In genomic region chr1:246597340-246597739, GRCh38 we compare ENCODE assay signal across 12 cellular contexts. TPM values are rescaled to one million over a fixed set of nuclear protein-coding genes. Genes with fewer than 3 reads are reported as not detected.
DNase-seq lines count a peak whose midpoint lies in the region; ATAC-seq and TF ChIP-seq lines count a peak whose summit lies in the region.
"Had no signal": no experiment of that assay in that cellular context is flagged by ENCODE, and none has a peak within 500 bp of the region (broad histone marks: within the 10 kb centered on the region; RNA-seq: fewer than 3 reads in every experiment).

No MANE protein-coding gene starts in this region.

- H3K27me3 Mint-ChIP-seq in activated naive CD8-positive, alpha-beta T cell treated with anti-CD3 and anti-CD28 coated beads for 36 hours: no peaks in the 10 kb centered on the region

- peaks cover 9% of the 10 kb centered on the region for H3K4me1 ChIP-seq in lower lobe of right lung

- no peak for TF ChIP-seq CTCF in lower lobe of right lung (IDR thresholded peaks at IDR 0.05)

- intact Hi-C loops in lower lobe of right lung (cut with DNase I): no loop called here

- no peaks in the 10 kb centered on the region for H3K9me3 ChIP-seq in lower lobe of right lung
- H3K9me3 ChIP-seq: thyroid gland had no signal

- H3K27me3 ChIP-seq in lower lobe of right lung (ENCODE audit: low read depth): no peaks in the 10 kb centered on the region
- H3K27me3 ChIP-seq: thyroid gland had no signal

- H3K4me3 Mint-ChIP-seq in activated naive CD8-positive, alpha-beta T cell treated with anti-CD3 and anti-CD28 coated beads for 36 hours: no peak overlapping the region
- H3K4me3 Mint-ChIP-seq: immature natural killer cell had no signal

- peak; percentile 72 for DNase-seq in AG08396 (ENCODE audit: low spot score)
- peak; percentile 11 for DNase-seq in LoVo (ENCODE audit: low spot score)
- peak; percentile 96 to 98 for DNase-seq in dermis microvascular lymphatic vessel endothelial cell (ENCODE audit: low read depth in 2 of 2)
- no peak for DNase-seq in lower lobe of right lung
- DNase-seq in activated naive CD8-positive, alpha-beta T cell treated with anti-CD3 and anti-CD28 coated beads for 36 hours: no peak
- DNase-seq in stimulated activated naive CD8-positive, alpha-beta T cell treated with anti-CD3 and anti-CD28 coated beads, Interleukin-15, Interleukin-2, amounts not matched to agents 100 U/mL and 50 U/mL, for 24 hours: no peak
- no peak for DNase-seq in superior temporal gyrus (ENCODE audit: extremely low spot score)
- DNase-seq: DMS79 treated with DMSO at 0.1 percent for 48 hours, immature natural killer cell, NCI-H2171, thyroid gland had no signal

- H3K36me3 Mint-ChIP-seq in activated naive CD8-positive, alpha-beta T cell treated with anti-CD3 and anti-CD28 coated beads for 36 hours: peaks cover 44% of the 10 kb centered on the region

- H3K4me3 ChIP-seq in lower lobe of right lung: no peak overlapping the region
- H3K4me3 ChIP-seq: thyroid gland had no signal

- no peak overlapping the region for H3K27ac ChIP-seq in lower lobe of right lung
- H3K27ac ChIP-seq: thyroid gland had no signal

- ATAC-seq in lower lobe of right lung (peak; percentile 73 to 85), HG03342 (IDR thresholded peaks at IDR 0.05; ENCODE audit: unreplicated experiment) (no peak)
- ATAC-seq in stimulated activated naive CD8-positive, alpha-beta T cell treated with anti-CD3 and anti-CD28 coated beads, Interleukin-15, Interleukin-2, amounts not matched to agents 100 U/mL and 50 U/mL, for 24 hours: no peak

- H3K27ac Mint-ChIP-seq in activated naive CD8-positive, alpha-beta T cell treated with anti-CD3 and anti-CD28 coated beads for 36 hours: no peak overlapping the region
- H3K27ac Mint-ChIP-seq: immature natural killer cell had no signal

- no peaks in the 10 kb centered on the region for H3K9me3 Mint-ChIP-seq in activated naive CD8-positive, alpha-beta T cell treated with anti-CD3 and anti-CD28 coated beads for 36 hours
- H3K9me3 Mint-ChIP-seq: immature natural killer cell had no signal

- peaks cover 46% of the 10 kb centered on the region for H3K4me1 Mint-ChIP-seq in activated naive CD8-positive, alpha-beta T cell treated with anti-CD3 and anti-CD28 coated beads for 36 hours

- H3K36me3 ChIP-seq in lower lobe of right lung: peaks cover 6% of the 10 kb centered on the region
- H3K36me3 ChIP-seq: thyroid gland had no signal

RNA-seq across cellular contexts. Expression of gene CNST, which starts 31.1 kb away (rescaled TPM):
- 15.9 and 30.5 TPM in 2 replicates for total RNA-seq in dermis microvascular lymphatic vessel endothelial cell
- 31.4 TPM for total RNA-seq in lower lobe of right lung
- total RNA-seq in activated naive CD8-positive, alpha-beta T cell treated with anti-CD3 and anti-CD28 coated beads for 36 hours: 10 to 100 TPM; 25.8 to 26.1 TPM

RNA-seq across cellular contexts. Expression of gene TFB2M, which starts 31.3 kb away (rescaled TPM):
- total RNA-seq in dermis microvascular lymphatic vessel endothelial cell (13.3 and 14.6 TPM in 2 replicates), lower lobe of right lung (10.2 TPM)
- 10 to 100 TPM; 33.1 to 35.9 TPM for total RNA-seq in activated naive CD8-positive, alpha-beta T cell treated with anti-CD3 and anti-CD28 coated beads for 36 hours

Comparison
In these comparisons a context has a peak if more than half of its experiments do, and no peak if none do; other contexts are left out.
1. DNase-seq: peak in AG08396 (single experiment), LoVo (single experiment) and dermis microvascular lymphatic vessel endothelial cell (2 of 2); none in lower lobe of right lung (single experiment), activated naive CD8-positive, alpha-beta T cell treated with anti-CD3 and anti-CD28 coated beads for 36 hours (single experiment), stimulated activated naive CD8-positive, alpha-beta T cell treated with anti-CD3 and anti-CD28 coated beads, Interleukin-15, Interleukin-2, amounts not matched to agents 100 U/mL and 50 U/mL, for 24 hours (single experiment) and superior temporal gyrus (single experiment).
2. ATAC-seq: peak in lower lobe of right lung (2 of 2); none in stimulated activated naive CD8-positive, alpha-beta T cell treated with anti-CD3 and anti-CD28 coated beads, Interleukin-15, Interleukin-2, amounts not matched to agents 100 U/mL and 50 U/mL, for 24 hours (single experiment) and HG03342 (single experiment).